In the genomic region with DNA sequence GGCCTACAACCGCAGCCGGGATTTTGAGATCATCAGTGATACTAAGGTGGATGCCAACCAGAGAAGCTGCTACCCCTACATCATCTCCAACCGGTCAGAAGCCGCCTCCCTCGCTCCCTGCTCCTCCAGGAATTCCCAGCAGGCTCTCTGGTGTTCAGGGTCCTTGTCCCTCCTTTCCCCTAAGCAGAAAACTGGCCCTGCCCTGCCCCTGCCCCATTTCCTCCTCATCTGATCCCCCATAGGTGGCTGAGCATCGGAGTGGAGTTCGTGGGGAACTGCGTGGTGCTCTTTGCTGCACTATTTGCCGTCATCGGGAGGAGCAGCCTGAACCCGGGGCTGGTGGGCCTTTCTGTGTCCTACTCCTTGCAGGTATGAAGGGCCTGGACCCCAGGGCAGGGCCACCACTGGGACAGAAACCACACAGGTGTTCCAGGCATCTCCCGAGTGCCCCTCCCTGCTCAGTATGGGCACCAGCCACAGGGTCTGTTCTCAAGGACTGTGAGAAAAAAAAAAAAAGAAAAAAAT, we compare ENCODE assay signal across 17 cellular contexts. TPM values are rescaled to one million over a fixed set of nuclear protein-coding genes. Genes with fewer than 3 reads are reported as not detected.
DNase-seq lines count a peak whose midpoint lies in the region; ATAC-seq and TF ChIP-seq lines count a peak whose summit lies in the region.
"Had no signal": no experiment of that assay in that cellular context is flagged by ENCODE, and none has a peak within 500 bp of the region (broad histone marks: within the 10 kb centered on the region; RNA-seq: fewer than 3 reads in every experiment).

No MANE protein-coding gene starts in this region.

- WGBS in IMR-90 (ENCODE audit: extremely low coverage in 2 of 2, insufficient read length in 1 of 2), 2 experiments: 93% methylated on average over 5 of the region's 12 CpGs; no CpG with 5 or more reads in 1 of the 2 experiments
- 89 to 91% methylated on average over 12 of the region's 12 CpGs for WGBS in testis, 2 donors

- no peak overlapping the region for H3K9ac ChIP-seq in IMR-90 (ENCODE audit: low read depth, low read length)

- peak overlapping the region; percentile 20 for H2AK9ac ChIP-seq in IMR-90 (replicated peaks; ENCODE audit: low read depth, low read length, poor library complexity)

- H3K27me3 ChIP-seq in BE2C (no peaks in the 10 kb centered on the region), IMR-90 (ENCODE audit: control insufficient read depth, insufficient read depth, low read length) (no peaks in the 10 kb centered on the region), lower lobe of right lung (ENCODE audit: low read depth) (no peaks in the 10 kb centered on the region), testis (no peaks in the 10 kb centered on the region)

- no peak overlapping the region for H3K23ac ChIP-seq in IMR-90 (ENCODE audit: low read depth, low read length)

- intact Hi-C loops in IMR-90 (cut with micrococcal nuclease) (no loop called here), sciatic nerve (cut with DNase I) (no loop called here), lower lobe of right lung (cut with DNase I) (no loop called here), testis (cut with DNase I; ENCODE audit: low total_unique reads) (no loop called here)

- no peaks in the 10 kb centered on the region for H3K36me3 ChIP-seq in BE2C
- H3K36me3 ChIP-seq in IMR-90 (ENCODE audit: control insufficient read depth, insufficient read depth, low read length): peaks cover 2% of the 10 kb centered on the region; the same call in 1 of the 2 replicates
- H3K36me3 ChIP-seq in lower lobe of right lung: peaks cover 9% of the 10 kb centered on the region
- H3K36me3 ChIP-seq in testis (ENCODE audit: low read depth, missing control alignments): no peaks in the 10 kb centered on the region

- H3K79me1 ChIP-seq in IMR-90 (ENCODE audit: low read depth in 1 of 2, low read length in 2 of 2): no peaks in the 10 kb centered on the region

- H3K9me3 ChIP-seq in BE2C (no peaks in the 10 kb centered on the region), IMR-90 (ENCODE audit: control insufficient read depth, insufficient read depth, low read length) (no peaks in the 10 kb centered on the region), lower lobe of right lung (no peaks in the 10 kb centered on the region), testis (no peaks in the 10 kb centered on the region)
- H3K9me3 ChIP-seq: Caco-2 had no signal

- H2BK15ac ChIP-seq in IMR-90 (ENCODE audit: low read depth, low read length): no peak overlapping the region

- no peak overlapping the region for H3K4me3 ChIP-seq in BE2C (ENCODE audit: low read depth, low read length)
- H3K4me3 ChIP-seq in IMR-90 (ENCODE audit: insufficient read depth, low read depth, low read length): no peak overlapping the region
- no peak overlapping the region for H3K4me3 ChIP-seq in lower lobe of right lung
- no peak overlapping the region for H3K4me3 ChIP-seq in testis

- TF ChIP-seq CTCF in BE2C (IDR thresholded peaks at IDR 0.05; ENCODE audit: low read depth, low read length): no peak
- TF ChIP-seq CTCF in IMR-90 (conservative IDR thresholded peaks at IDR 0.05; ENCODE audit: low read depth, low read length): no peak
- TF ChIP-seq CTCF in lower lobe of right lung (IDR thresholded peaks at IDR 0.05): no peak
- TF ChIP-seq CTCF in testis (IDR thresholded peaks at IDR 0.05): no peak

- no peak overlapping the region for H3K56ac ChIP-seq in IMR-90 (ENCODE audit: extremely low read depth, insufficient read depth, low read length)

- no peak overlapping the region for H2BK120ac ChIP-seq in IMR-90 (ENCODE audit: low read depth, low read length)

- H3K4me1 ChIP-seq in BE2C (peaks cover 3% of the 10 kb centered on the region; the same call in 1 of the 2 replicates), IMR-90 (ENCODE audit: control insufficient read depth, insufficient read depth, low read length) (peaks cover 5% of the 10 kb centered on the region; the same call in 1 of the 2 replicates), lower lobe of right lung (no peaks in the 10 kb centered on the region), testis (no peaks in the 10 kb centered on the region)

- H3K9me1 ChIP-seq in IMR-90 (ENCODE audit: insufficient read depth, low read length): peaks cover 15% of the 10 kb centered on the region

- H3K27me3 Mint-ChIP-seq in naive thymus-derived CD8-positive, alpha-beta T cell: peaks cover 7 to 31% (median 17%) of the 10 kb centered on the region in 5 donors

- dilution Hi-C loops in IMR-90 (cut with HindIII; ENCODE audit: low sequenced_read_pairs, unreplicated experiment): no loop called here

- H2AK5ac ChIP-seq in IMR-90 (ENCODE audit: low read depth, low read length): no peak overlapping the region

- no peaks in the 10 kb centered on the region for H4K20me1 ChIP-seq in IMR-90 (ENCODE audit: insufficient read depth, low read length)

- ATAC-seq in IMR-90 (ENCODE audit: low read depth) (no peak), sciatic nerve (no peak), lower lobe of right lung (no peak)
- no peak for ATAC-seq in naive thymus-derived CD8-positive, alpha-beta T cell

- peak; percentile 3 for DNase-seq in BE2C
- no peak for DNase-seq in IMR-90
- peak; percentile 7 for DNase-seq in iPS-NIHi7 (ENCODE audit: extremely low spot score)
- DNase-seq in sciatic nerve (ENCODE audit: low spot score): peak; percentile 40
- DNase-seq in lower lobe of right lung: no peak
- DNase-seq in NCI-H1930 (lab: John Stamatoyannopoulos, UW): no peak
- no peak for DNase-seq in testis
- DNase-seq in naive thymus-derived CD8-positive, alpha-beta T cell: no peak
- DNase-seq: ACHN; Caco-2; CD4-positive, alpha-beta T cell; DMS153; DMS79; GDM1; GOT3 had no signal

- CTCF ChIA-PET in IMR-90 (lab: Yijun Ruan, JAX): no interaction called here

- H3K4ac ChIP-seq in IMR-90 (ENCODE audit: low read depth, low read length): no peak overlapping the region

- peaks cover 2 to 7% (median 5%) of the 10 kb centered on the region in 4 donors for H3K4me1 Mint-ChIP-seq in naive thymus-derived CD8-positive, alpha-beta T cell

- no peak overlapping the region for H4K8ac ChIP-seq in IMR-90 (ENCODE audit: low read depth in 2 of 2, low read length in 2 of 2)

- H3K4me3 Mint-ChIP-seq in naive thymus-derived CD8-positive, alpha-beta T cell: no peak overlapping the region
- H3K4me3 Mint-ChIP-seq: CD4-positive, alpha-beta T cell; H9 had no signal

- H3K14ac ChIP-seq in IMR-90 (replicated peaks; ENCODE audit: low read depth, low read length): no peak overlapping the region

- no peak for TF ChIP-seq RAD21 in IMR-90 (IDR thresholded peaks at IDR 0.05; ENCODE audit: low read length)

- H3K27ac ChIP-seq in IMR-90 (ENCODE audit: insufficient read depth, low read length) (no peak overlapping the region), lower lobe of right lung (no peak overlapping the region), testis (no peak overlapping the region)
- H3K27ac ChIP-seq: C4-2B had no signal

- no peaks in the 10 kb centered on the region for H3K36me3 Mint-ChIP-seq in naive thymus-derived CD8-positive, alpha-beta T cell

- TF ChIP-seq POLR2A in IMR-90 (IDR thresholded peaks at IDR 0.05; ENCODE audit: low read depth, low read length) (no peak), testis (IDR thresholded peaks at IDR 0.05) (no peak)

- no TSS peak for BruUV-seq in IMR-90 (replicated peaks; lab: Mats Ljungman, UMichigan)

- H3K4me2 ChIP-seq in IMR-90 (ENCODE audit: low read depth, low read length): no peak overlapping the region

- no peaks in the 10 kb centered on the region for H3K9me3 Mint-ChIP-seq in naive thymus-derived CD8-positive, alpha-beta T cell
- H3K9me3 Mint-ChIP-seq: CD4-positive, alpha-beta T cell; H9 had no signal

- H4K91ac ChIP-seq in IMR-90 (ENCODE audit: insufficient read depth, low read depth, low read length): no peak overlapping the region

- no peak overlapping the region for H4K5ac ChIP-seq in IMR-90 (ENCODE audit: low read depth, low read length)

- H2AFZ ChIP-seq in IMR-90 (replicated peaks; ENCODE audit: low read length, poor library complexity): no peak overlapping the region

- H2BK20ac ChIP-seq in IMR-90 (ENCODE audit: low read depth, low read length): no peak overlapping the region

- H3K18ac ChIP-seq in IMR-90 (ENCODE audit: low read depth, low read length): no peak overlapping the region

- peak overlapping the region in 1 of 10 donors; percentile 27 for H3K27ac Mint-ChIP-seq in naive thymus-derived CD8-positive, alpha-beta T cell
- H3K27ac Mint-ChIP-seq: CD4-positive, alpha-beta T cell had no signal

- no peak overlapping the region for H2BK5ac ChIP-seq in IMR-90 (ENCODE audit: low read depth, low read length, poor library complexity, severe bottlenecking)

- POLR2A ChIA-PET in IMR-90 (lab: Charles Lee; ENCODE audit: unreplicated experiment): no interaction called here
- POLR2A ChIA-PET in naive thymus-derived CD8-positive, alpha-beta T cell (lab: Charles Lee): no interaction called here

- in situ Hi-C loops in IMR-90 (cut with MboI; ENCODE audit: low sequenced_read_pairs): loop anchor here (5.0 kb wide), 1 partner anchor 41 kb away; no protein-coding TSS in a partner anchor

RNA-seq across cellular contexts. Expression of a gene that starts 29.8 kb away (rescaled TPM):
- 32.3 TPM for polyA plus RNA-seq in BE2C (2012; ENCODE audit: insufficient read depth, insufficient read length, low read depth)
- total RNA-seq in IMR-90 (2012; rRNA removed): 35.8 and 38.9 TPM in 2 replicates
- polyA plus RNA-seq in IMR-90 (2012; rRNA removed): 23.4 and 23.5 TPM in 2 replicates
- polyA plus RNA-seq in IMR-90 (2012; cell fraction: cytosol; rRNA removed): 6.0 and 8.0 TPM in 2 replicates
- polyA plus RNA-seq in IMR-90 (2012; cell fraction: nucleus; rRNA removed; ENCODE audit: low replicate concordance): 6.2 and 29.6 TPM in 2 replicates
- 106 TPM for total RNA-seq in sciatic nerve
- 49.5 TPM for total RNA-seq in lower lobe of right lung
- total RNA-seq in testis: 10 to 100 TPM; 24.3 to 31.7 TPM
- polyA plus RNA-seq in testis (ENCODE audit: insufficient read depth, low read depth, low replicate concordance): 24.7 TPM
- total RNA-seq in naive thymus-derived CD8-positive, alpha-beta T cell: 10 to 100 TPM; 35.5 to 39.5 TPM
- polyA plus RNA-seq in naive thymus-derived CD8-positive, alpha-beta T cell: 1 to 10 TPM; 2.8 to 5.2 (median 4.3) TPM

RNA-seq across cellular contexts. Expression of a gene that starts 41.5 kb away (rescaled TPM):
- 137 TPM for polyA plus RNA-seq in BE2C (2012; ENCODE audit: insufficient read depth, insufficient read length, low read depth)
- total RNA-seq in IMR-90 (2012; rRNA removed) (17.7 and 20.0 TPM in 2 replicates), sciatic nerve (229 TPM), lower lobe of right lung (106 TPM), testis (100 to 1,000 TPM; 115 to 160 TPM)
- polyA plus RNA-seq in IMR-90 (2012; rRNA removed) (44.7 and 47.5 TPM in 2 replicates), testis (ENCODE audit: insufficient read depth, low read depth, low replicate concordance) (37.4 TPM)
- polyA plus RNA-seq in IMR-90 (2012; cell fraction: cytosol; rRNA removed): 27.5 and 27.7 TPM in 2 replicates
- polyA plus RNA-seq in IMR-90 (2012; cell fraction: nucleus; rRNA removed; ENCODE audit: low replicate concordance): 183 and 387 TPM in 2 replicates
- 100 to 1,000 TPM; 311 to 345 TPM for total RNA-seq in naive thymus-derived CD8-positive, alpha-beta T cell
- polyA plus RNA-seq in naive thymus-derived CD8-positive, alpha-beta T cell: 10 to 100 TPM; 41.6 to 58.4 (median 46.0) TPM

RNA-seq across cellular contexts. Expression of a gene that starts 43.2 kb away (rescaled TPM):
- 2.9 TPM for polyA plus RNA-seq in BE2C (2012; ENCODE audit: insufficient read depth, insufficient read length, low read depth)
- total RNA-seq in IMR-90 (2012; rRNA removed) (2.2 and 3.2 TPM in 2 replicates), sciatic nerve (5.4 TPM), lower lobe of right lung (41.7 TPM), testis (10 to 100 TPM in 1 of 2 donors, 1 to 10 TPM in 1; 10.0 to 12.1 TPM)
- polyA plus RNA-seq in IMR-90 (2012; rRNA removed) (6.0 and 6.6 TPM in 2 replicates), testis (ENCODE audit: insufficient read depth, low read depth, low replicate concordance) (15.4 TPM)
- polyA plus RNA-seq in IMR-90 (2012; cell fraction: cytosol; rRNA removed): 1.7 and 5.8 TPM in 2 replicates
- polyA plus RNA-seq in IMR-90 (2012; cell fraction: nucleus; rRNA removed; ENCODE audit: low replicate concordance): 61.3 and 69.4 TPM in 2 replicates
- total RNA-seq in naive thymus-derived CD8-positive, alpha-beta T cell: under 1 TPM in 1 of 2 experiments, not detected in 1; 0.10 TPM
- polyA plus RNA-seq in naive thymus-derived CD8-positive, alpha-beta T cell: not detected

Comparison
In these comparisons a context has a peak if more than half of its experiments do, and no peak if none do; other contexts are left out.
1. DNase-seq: peak in BE2C (single experiment), iPS-NIHi7 (single experiment) and sciatic nerve (single experiment); none in IMR-90 (single experiment), lower lobe of right lung (single experiment), NCI-H1930 (0 of 2), testis (single experiment) and naive thymus-derived CD8-positive, alpha-beta T cell (0 of 10).